ENCODE assay signal across 36 cellular contexts in genomic region chr2:240727439-240727838, GRCh38. TPM values are rescaled to one million over a fixed set of nuclear protein-coding genes. Genes with fewer than 3 reads are reported as not detected.
"Had no signal": no experiment of that assay in that cellular context is flagged by ENCODE, and none has a peak within 500 bp of the region (broad histone marks: within the 10 kb centered on the region; RNA-seq: fewer than 3 reads in every experiment).

No MANE protein-coding gene starts in this region.

- H3K27me3 ChIP-seq: neural progenitor cell, ovary, right atrium auricular region, uterus had no signal

- H3K9me3 ChIP-seq: heart left ventricle, left lung, ovary, right atrium auricular region, sigmoid colon, spleen, stomach, suprapubic skin, thoracic aorta, tibial nerve, uterus had no signal

- H3K36me3 ChIP-seq: heart left ventricle, left lung, neural progenitor cell, ovary, right atrium auricular region, sigmoid colon, spleen, stomach, suprapubic skin, thoracic aorta, uterus had no signal

- H3K36me3 Mint-ChIP-seq: immature natural killer cell; naive B cell; natural killer cell; neural progenitor cell; stimulated activated memory B cell treated with anti-CD40 and anti-IgM and Interleukin-4, amounts not matched to agents 10 μg/mL and 1 μg/mL and 100 μg/mL, for 72 hours; type B pancreatic cell had no signal

- H3K9me3 Mint-ChIP-seq: immature natural killer cell; mesothelial cell of epicardium; natural killer cell; nephron progenitor cell; neural progenitor cell; stimulated activated memory B cell treated with anti-CD40 and anti-IgM and Interleukin-4, amounts not matched to agents 10 μg/mL and 1 μg/mL and 100 μg/mL, for 72 hours; type B pancreatic cell had no signal

- FAIRE-seq: islet of Langerhans, kidney, small intestine had no signal

- H3K4me2 ChIP-seq: neural progenitor cell had no signal

- DNase-seq: heart left ventricle; hypothalamus; immature natural killer cell; kidney; left colon; mesendoderm; naive B cell; natural killer cell; nephron progenitor cell; ovary; sigmoid colon; small intestine; spleen; stimulated activated CD4-positive, alpha-beta T cell treated with anti-CD3 and anti-CD28 coated beads, Interleukin-4, amount 100 ng/mL, for 4 hours; stimulated activated CD8-positive, alpha-beta memory T cell treated with anti-CD3 and anti-CD28 coated beads, Interleukin-4, amount 100 ng/mL, for 48 hours; stimulated activated naive CD8-positive, alpha-beta T cell treated with anti-CD3 and anti-CD28 coated beads, Interleukin-15, Interleukin-2, amounts not matched to agents 100 U/mL and 50 U/mL, for 24 hours; stomach; uterus had no signal

- H3K4me3 Mint-ChIP-seq: immature natural killer cell; mesothelial cell of epicardium; naive B cell; natural killer cell; nephron progenitor cell; neural progenitor cell; stimulated activated memory B cell treated with anti-CD40 and anti-IgM and Interleukin-4, amounts not matched to agents 10 μg/mL and 1 μg/mL and 100 μg/mL, for 72 hours; type B pancreatic cell had no signal

- H3K9ac ChIP-seq: neural progenitor cell had no signal

- H3K4me3 ChIP-seq: heart left ventricle, left lung, lung, neural progenitor cell, ovary, right atrium auricular region, sigmoid colon, spleen, stomach, suprapubic skin, thoracic aorta, tibial nerve, uterus had no signal

- H3K27ac ChIP-seq: heart left ventricle, left lung, neural progenitor cell, ovary, right atrium auricular region, sigmoid colon, spleen, stomach, suprapubic skin, thoracic aorta, tibial nerve, uterus had no signal

- H3K27ac Mint-ChIP-seq: immature natural killer cell; mesothelial cell of epicardium; natural killer cell; stimulated activated memory B cell treated with anti-CD40 and anti-IgM and Interleukin-4, amounts not matched to agents 10 μg/mL and 1 μg/mL and 100 μg/mL, for 72 hours; type B pancreatic cell had no signal

- H3K4me1 ChIP-seq: heart left ventricle, left lung, neural progenitor cell, right atrium auricular region, sigmoid colon, spleen, suprapubic skin, tibial nerve, uterus had no signal

- H3K4me1 Mint-ChIP-seq: immature natural killer cell; mesothelial cell of epicardium; naive B cell; natural killer cell; stimulated activated memory B cell treated with anti-CD40 and anti-IgM and Interleukin-4, amounts not matched to agents 10 μg/mL and 1 μg/mL and 100 μg/mL, for 72 hours had no signal

- H2AFZ ChIP-seq: neural progenitor cell had no signal

- ATAC-seq: heart left ventricle; left colon; left lung; natural killer cell; stimulated activated memory B cell treated with anti-CD40 and anti-IgM and Interleukin-4, amounts not matched to agents 10 μg/mL and 1 μg/mL and 100 μg/mL, for 72 hours; stimulated activated naive CD8-positive, alpha-beta T cell treated with anti-CD3 and anti-CD28 coated beads, Interleukin-15, Interleukin-2, amounts not matched to agents 100 U/mL and 50 U/mL, for 24 hours had no signal

- H3K27me3 Mint-ChIP-seq: progenitor cell of endocrine pancreas, type B pancreatic cell had no signal

RNA-seq across cellular contexts. Expression of gene AQP12A, which starts 35.8 kb away (rescaled TPM):
- total RNA-seq: heart left ventricle, kidney, left lung, lower leg skin, lung, mesothelial cell of epicardium, mononuclear cell, natural killer cell, omental fat pad, ovary, progenitor cell of endocrine pancreas, pulmonary artery endothelial cell, renal cortical epithelial cell, right atrium auricular region, sigmoid colon, stomach, suprapubic skin, thoracic aorta, ureter, uterus had no signal
- polyA plus RNA-seq: heart left ventricle, immature natural killer cell, lung, ovary, stomach had no signal

RNA-seq across cellular contexts. Expression of gene AQP12B, which starts 44.8 kb away (rescaled TPM):
- total RNA-seq: heart left ventricle, kidney, left lung, lower leg skin, mesothelial cell of epicardium, mononuclear cell, natural killer cell, omental fat pad, progenitor cell of endocrine pancreas, pulmonary artery endothelial cell, renal cortical epithelial cell, right atrium auricular region, sigmoid colon, suprapubic skin, thoracic aorta, ureter, uterus had no signal
- polyA plus RNA-seq: heart left ventricle, immature natural killer cell, lung, ovary had no signal
